8 cellular contexts compared by ENCODE assay signal in genomic region chr12:42299392-42300308, GRCh38. TPM values are rescaled to one million over a fixed set of nuclear protein-coding genes. Genes with fewer than 3 reads are reported as not detected.
A peak's percentile ranks its signal among the peaks of the same experiment; 100 is the strongest.
DNase-seq lines count a peak whose midpoint lies in the region; ATAC-seq, FAIRE-seq and TF ChIP-seq lines count a peak whose summit lies in the region.

No MANE protein-coding gene starts in this region.

- H3K36me3 ChIP-seq in bronchial epithelial cell (ENCODE audit: control insufficient read depth, insufficient read depth, low read length) (no peaks in the 10 kb centered on the region), gastroesophageal sphincter (no peaks in the 10 kb centered on the region)

- H3K9me3 ChIP-seq in gastroesophageal sphincter, result no peaks in the 10 kb centered on the region

- peak; percentile 43 for DNase-seq in HCEC 1CT
- DNase-seq in MV-4-11 (lab: John Stamatoyannopoulos, UW), result peak; percentile 75
- DNase-seq in bronchial epithelial cell (ENCODE audit: low read depth), result peak; percentile 75
- DNase-seq in stimulated activated CD8-positive, alpha-beta memory T cell treated with anti-CD3 and anti-CD28 coated beads, Interleukin-7, amount 100 ng/mL, for 24 hours (ENCODE audit: low read depth), result peak; percentile 21
- DNase-seq in NCI-H446 (lab: John Stamatoyannopoulos, UW), result no peak
- no peak for DNase-seq in NCI-H2196 treated with DMSO at 0.1 percent for 48 hours (lab: John Stamatoyannopoulos, UW; ENCODE audit: unreplicated experiment)

- no peak for FAIRE-seq in bronchial epithelial cell (lab: Jason Lieb, UNC)

- H3K4me3 ChIP-seq in bronchial epithelial cell (ENCODE audit: low read depth, low read length), result no peak overlapping the region
- H3K4me3 ChIP-seq in gastroesophageal sphincter, result no peak overlapping the region

- no peak for TF ChIP-seq POLR2A in gastroesophageal sphincter (IDR thresholded peaks at IDR 0.05)

- TF ChIP-seq CTCF in bronchial epithelial cell (IDR thresholded peaks at IDR 0.05; ENCODE audit: insufficient read depth, low read length, severe bottlenecking) (no peak), gastroesophageal sphincter (IDR thresholded peaks at IDR 0.05) (no peak)

- TF ChIP-seq EP300 in gastroesophageal sphincter (IDR thresholded peaks at IDR 0.05), result no peak

- WGBS in gastroesophageal sphincter (ENCODE audit: low coverage in 1 of 2), 2 donors, result 79 to 90% methylated on average over 5 to 8 of the region's 8 CpGs

- peak; percentile 87 for ATAC-seq in GM18502 (IDR thresholded peaks at IDR 0.05; ENCODE audit: poor library complexity, unreplicated experiment)
- ATAC-seq in gastroesophageal sphincter, result no peak

- no peak overlapping the region for H3K27ac ChIP-seq in gastroesophageal sphincter

- H3K27me3 ChIP-seq in bronchial epithelial cell (ENCODE audit: control insufficient read depth, insufficient read depth, low read length), result no peaks in the 10 kb centered on the region
- no peaks in the 10 kb centered on the region for H3K27me3 ChIP-seq in gastroesophageal sphincter

- H3K4me1 ChIP-seq in gastroesophageal sphincter, result no peaks in the 10 kb centered on the region

RNA-seq across cellular contexts. Expression of gene ZCRB1, which starts 26.2 kb away (rescaled TPM):
- total RNA-seq in bronchial epithelial cell (15.0 and 33.4 TPM in 2 replicates), gastroesophageal sphincter (10 to 100 TPM; 36.5 to 79.7 (median 45.9) TPM)

RNA-seq across cellular contexts. Expression of gene PPHLN1, which starts 26.3 kb away (rescaled TPM):
- total RNA-seq in bronchial epithelial cell (62.1 and 63.5 TPM in 2 replicates), gastroesophageal sphincter (10 to 100 TPM; 43.2 to 88.9 (median 56.0) TPM)

Comparison
In these comparisons a context has a peak if more than half of its experiments do, and no peak if none do; other contexts are left out.
1. DNase-seq: peak in HCEC 1CT (single experiment), MV-4-11 (single experiment), bronchial epithelial cell (single experiment) and stimulated activated CD8-positive, alpha-beta memory T cell treated with anti-CD3 and anti-CD28 coated beads, Interleukin-7, amount 100 ng/mL, for 24 hours (single experiment); none in NCI-H446 (0 of 2) and NCI-H2196 treated with DMSO at 0.1 percent for 48 hours (single experiment).